Comparison of ENCODE assay signal across 26 cellular contexts in genomic region chr2:111710613-111711012, GRCh38.
"Had no signal": no experiment of that assay in that cellular context is flagged by ENCODE, and none has a peak within 500 bp of the region (broad histone marks: within the 10 kb centered on the region; RNA-seq: fewer than 3 reads in every experiment).

No MANE protein-coding gene starts in this region.

- H3K27me3 Mint-ChIP-seq: activated B cell treated with CpG ODN at 0.5 μM for 24 hours; activated naive CD8-positive, alpha-beta T cell treated with anti-CD3 and anti-CD28 coated beads for 36 hours; central memory CD8-positive, alpha-beta T cell; effector memory CD8-positive, alpha-beta T cell had no signal

- H3K4me3 Mint-ChIP-seq: activated B cell treated with CpG ODN at 0.5 μM for 24 hours; activated CD4-positive, alpha-beta T cell treated with anti-CD3 and anti-CD28 coated beads for 36 hours; activated naive CD8-positive, alpha-beta T cell treated with anti-CD3 and anti-CD28 coated beads for 36 hours; activated T-cell treated with anti-CD3 and anti-CD28 coated beads, Interleukin-2, amount 50 U/mL, for 4 hours; central memory CD8-positive, alpha-beta T cell; effector memory CD8-positive, alpha-beta T cell; immature natural killer cell; mesothelial cell of epicardium had no signal

- H3K4me2 ChIP-seq: hepatocyte had no signal

- H3K9me3 ChIP-seq: colonic mucosa, esophagus muscularis mucosa, psoas muscle, right atrium auricular region, spleen, testis had no signal

- H3K36me3 Mint-ChIP-seq: activated naive CD8-positive, alpha-beta T cell treated with anti-CD3 and anti-CD28 coated beads for 36 hours; immature natural killer cell had no signal

- ATAC-seq: activated CD4-positive, alpha-beta T cell treated with anti-CD3 and anti-CD28 coated beads for 36 hours; activated T-cell treated with anti-CD3 and anti-CD28 coated beads, Interleukin-2, amount 50 U/mL, for 4 hours; effector memory CD8-positive, alpha-beta T cell; psoas muscle had no signal

- H3K4me3 ChIP-seq: colonic mucosa, dorsolateral prefrontal cortex, esophagus muscularis mucosa, hepatocyte, left ventricle myocardium inferior, psoas muscle, right atrium auricular region, spleen, testis had no signal

- H3K36me3 ChIP-seq: colonic mucosa, esophagus muscularis mucosa, left ventricle myocardium inferior, right atrium auricular region, spleen had no signal

- H3K27ac Mint-ChIP-seq: activated B cell treated with CpG ODN at 0.5 μM for 24 hours; activated CD4-positive, alpha-beta T cell treated with anti-CD3 and anti-CD28 coated beads for 36 hours; activated naive CD8-positive, alpha-beta T cell treated with anti-CD3 and anti-CD28 coated beads for 36 hours; activated T-helper 2 cell treated with anti-CD3 and anti-CD28 coated beads, Interferon-gamma antibody, Interleukin-2, Interleukin-4, amounts not matched to agents 10 μg/mL and 5 μg/mL and 100 μg/mL, durations not matched to agents 14 hours and 24 hours and 36 hours; immature natural killer cell; mesothelial cell of epicardium had no signal

- H3K4me1 ChIP-seq: colonic mucosa, testis had no signal

- H2AFZ ChIP-seq: hepatocyte had no signal

- H3K27ac ChIP-seq: colonic mucosa, dorsolateral prefrontal cortex, hepatocyte, left ventricle myocardium inferior, psoas muscle, right atrium auricular region, spleen, testis had no signal

- H3K27me3 ChIP-seq: colonic mucosa, dorsolateral prefrontal cortex, esophagus muscularis mucosa, hepatocyte, right atrium auricular region, spleen, testis had no signal

- DNase-seq: activated B cell treated with CpG ODN at 0.5 μM for 24 hours; activated CD4-positive, alpha-beta T cell treated with anti-CD3 and anti-CD28 coated beads for 36 hours; activated CD4-positive, alpha-beta T cell treated with anti-CD3 and anti-CD28 coated beads, Interleukin-2, amount 50 U/mL, for 48 hours; activated naive CD4-positive, alpha-beta T cell; activated naive CD8-positive, alpha-beta T cell treated with anti-CD3 and anti-CD28 coated beads for 36 hours; activated T-cell treated with anti-CD3 and anti-CD28 coated beads, Interleukin-2, amount 50 U/mL, for 4 hours; colonic mucosa; dorsolateral prefrontal cortex; effector memory CD8-positive, alpha-beta T cell; glutamatergic neuron; immature natural killer cell; kidney glomerular epithelial cell; left ventricle myocardium inferior; psoas muscle; spleen; stimulated activated CD4-positive, alpha-beta T cell treated with anti-CD3 and anti-CD28 coated beads, Interleukin-4, amount 100 ng/mL, for 1 hour; stimulated activated naive CD4-positive, alpha-beta T cell; T-helper 1 cell; testis; trophoblast cell had no signal

- H3K9me3 Mint-ChIP-seq: activated B cell treated with CpG ODN at 0.5 μM for 24 hours; activated naive CD8-positive, alpha-beta T cell treated with anti-CD3 and anti-CD28 coated beads for 36 hours; central memory CD8-positive, alpha-beta T cell; effector memory CD8-positive, alpha-beta T cell; immature natural killer cell had no signal
